22 cellular contexts compared by ENCODE assay signal in genomic region chr10:6133331-6134098, GRCh38.
"Had no signal": no experiment of that assay in that cellular context is flagged by ENCODE, and none has a peak within 500 bp of the region (broad histone marks: within the 10 kb centered on the region; RNA-seq: fewer than 3 reads in every experiment).

No MANE protein-coding gene starts in this region.

- H3K4me3 Mint-ChIP-seq: memory B cell, naive B cell, neural progenitor cell had no signal

- H3K27me3 ChIP-seq: adrenal gland, neural progenitor cell had no signal

- H3K9me3 Mint-ChIP-seq: activated naive CD4-positive, alpha-beta T cell treated with anti-CD3 and anti-CD28 coated beads, Interleukin-2, amount 50 U/mL, for 72 hours; memory B cell; naive B cell; neural progenitor cell had no signal

- H3K36me3 Mint-ChIP-seq: memory B cell, naive B cell, neural progenitor cell had no signal

- H3K27ac Mint-ChIP-seq: activated naive CD4-positive, alpha-beta T cell treated with anti-CD3 and anti-CD28 coated beads, Interleukin-2, amount 50 U/mL, for 72 hours; memory B cell; naive B cell; neural progenitor cell had no signal

- H3K36me3 ChIP-seq: adrenal gland, esophagus muscularis mucosa, gastroesophageal sphincter, heart left ventricle, neural progenitor cell, prostate gland had no signal

- H3K4me3 ChIP-seq: adrenal gland, esophagus muscularis mucosa, gastroesophageal sphincter, heart left ventricle, neural progenitor cell, prostate gland had no signal

- ATAC-seq: activated naive CD4-positive, alpha-beta T cell treated with anti-CD3 and anti-CD28 coated beads, Interleukin-2, amount 50 U/mL, for 72 hours; gastroesophageal sphincter; heart left ventricle; left ventricle myocardium superior had no signal

- DNase-seq: activated CD4-positive, alpha-beta T cell treated with anti-CD3 and anti-CD28 coated beads, Interleukin-2, amount 50 U/mL, for 1 hour; activated CD4-positive, CD25-positive, alpha-beta regulatory T cell treated with anti-CD3 and anti-CD28 coated beads, Interleukin-2, amount 50 U/mL, for 72 hours; activated CD8-positive, alpha-beta memory T cell treated with anti-CD3 and anti-CD28 coated beads, Interleukin-2, amount 50 U/mL, for 4 hours; activated gamma-delta T cell treated with Interleukin-2 at 50 U/mL for 16 hours; activated T-cell treated with anti-CD3 and anti-CD28 coated beads, Interleukin-2, amount 50 U/mL, for 48 hours; effector CD8-positive, alpha-beta T cell; heart left ventricle; kidney glomerular epithelial cell; left ventricle myocardium superior; naive B cell; right cardiac atrium; small intestine; stimulated activated CD4-positive, alpha-beta T cell treated with anti-CD3 and anti-CD28 coated beads, Interleukin-4, amount 100 ng/mL, for 24 hours; stimulated activated naive CD4-positive, alpha-beta T cell; T1000 had no signal

- H3K27ac ChIP-seq: adrenal gland, esophagus muscularis mucosa, gastroesophageal sphincter, heart left ventricle, neural progenitor cell, prostate gland had no signal

- H3K4me1 ChIP-seq: prostate gland had no signal

- H3K9me3 ChIP-seq: adrenal gland, esophagus muscularis mucosa, gastroesophageal sphincter, heart left ventricle, prostate gland had no signal
